In the genomic region with DNA sequence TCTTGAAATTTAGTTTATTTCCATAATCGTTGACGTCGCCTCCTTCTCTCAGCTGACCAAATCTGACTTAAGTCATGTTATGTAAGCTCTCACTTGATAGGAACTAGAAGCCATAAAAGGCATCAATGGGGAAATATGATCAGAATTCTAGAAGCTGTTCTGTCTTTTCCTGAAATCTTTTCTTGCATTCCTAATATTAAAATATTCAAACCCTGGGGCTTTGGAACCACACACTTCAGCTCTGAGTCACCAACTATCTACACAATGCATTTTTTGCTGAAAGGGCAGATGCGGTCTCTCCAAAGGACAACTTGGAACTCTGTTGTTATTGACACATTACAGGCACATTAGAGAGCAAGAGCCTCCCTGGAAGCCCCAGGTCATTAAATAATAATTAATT, we compare ENCODE assay signal across 16 cellular contexts.
DNase-seq lines count a peak whose midpoint lies in the region; ATAC-seq, FAIRE-seq and TF ChIP-seq lines count a peak whose summit lies in the region.
"Had no signal": no experiment of that assay in that cellular context is flagged by ENCODE, and none has a peak within 500 bp of the region (broad histone marks: within the 10 kb centered on the region; RNA-seq: fewer than 3 reads in every experiment).

No MANE protein-coding gene starts in this region.

- H3K79me2 ChIP-seq in mammary epithelial cell (ENCODE audit: insufficient read depth, low read length), result no peaks in the 10 kb centered on the region

- no peak for TF ChIP-seq POLR2A in uterus (IDR thresholded peaks at IDR 0.05)

- in situ Hi-C loops in ACHN (cut with HindIII; ENCODE audit: low pct_ligation_motif_present, low pct_unique_long_range_greater_than_20kb, low sequenced_read_pairs), result no loop called here
- in situ Hi-C loops in mammary epithelial cell (cut with MboI; ENCODE audit: low sequenced_read_pairs in 2 of 2), result no loop called here

- peak overlapping the region; percentile 56 for H3K27ac ChIP-seq in mammary epithelial cell (ENCODE audit: insufficient read depth, low read depth, low read length)
- H3K27ac ChIP-seq in uterus, result no peak overlapping the region

- H3K27me3 ChIP-seq in mammary epithelial cell (ENCODE audit: insufficient read depth, low read length), result no peaks in the 10 kb centered on the region
- H3K27me3 ChIP-seq in uterus, result no peaks in the 10 kb centered on the region

- H3K36me3 Mint-ChIP-seq in natural killer cell, result peaks cover 9% of the 10 kb centered on the region

- H3K4me1 Mint-ChIP-seq in natural killer cell, result no peaks in the 10 kb centered on the region

- H3K9me3 Mint-ChIP-seq in natural killer cell, result no peaks in the 10 kb centered on the region
- H3K9me3 Mint-ChIP-seq: natural killer cell treated with Interleukin-12 subunit alpha and Interleukin-12 subunit beta and Interleukin-15 and Interleukin-18, amount 100 ng/mL, for 72 hours had no signal

- dilution Hi-C loops in mammary epithelial cell (cut with HindIII; ENCODE audit: low sequenced_read_pairs), result no loop called here

- intact Hi-C loops in mammary epithelial cell (cut with micrococcal nuclease) (no loop called here), uterus (cut with DNase I; ENCODE audit: low total_unique reads) (no loop called here), natural killer cell (cut with micrococcal nuclease) (no loop called here)

- H3K27ac Mint-ChIP-seq in natural killer cell, result no peak overlapping the region
- H3K27ac Mint-ChIP-seq: activated T-helper 2 cell treated with anti-CD3 and anti-CD28 coated beads, Interferon-gamma antibody, Interleukin-2, Interleukin-4, amounts not matched to agents 10 μg/mL and 5 μg/mL and 100 μg/mL, durations not matched to agents 14 hours and 24 hours and 36 hours; natural killer cell treated with Interleukin-12 subunit alpha and Interleukin-12 subunit beta and Interleukin-15 and Interleukin-18, amount 100 ng/mL, for 72 hours had no signal

- peak; percentile 23 for DNase-seq in ACHN
- DNase-seq in HTR-8/SVneo (ENCODE audit: insufficient read length, low spot score), result peak; percentile 47
- peak; percentile 66 for DNase-seq in mammary epithelial cell
- DNase-seq in kidney glomerular epithelial cell (lab: John Stamatoyannopoulos, UW), result peak; percentile 82
- no peak for DNase-seq in NCI-H2171 (lab: John Stamatoyannopoulos, UW)
- no peak for DNase-seq in HK-2 (ENCODE audit: unreplicated experiment)
- DNase-seq in uterus, result no peak
- DNase-seq in natural killer cell, result no peak
- DNase-seq: cortex of kidney, MM.1S, NCI-H524 treated with DMSO at 0.1 percent for 48 hours, SIG-M5 had no signal

- no peaks in the 10 kb centered on the region for H3K9me3 ChIP-seq in mammary epithelial cell (replicated peaks; ENCODE audit: insufficient read depth, low read length)
- no peaks in the 10 kb centered on the region for H3K9me3 ChIP-seq in uterus

- CTCF ChIA-PET in mammary epithelial cell (lab: Charles Lee; ENCODE audit: low non-redundant PET), result no interaction called here

- no peaks in the 10 kb centered on the region for H4K20me1 ChIP-seq in mammary epithelial cell (ENCODE audit: insufficient read depth, low read length)

- peaks cover 3% of the 10 kb centered on the region for H3K36me3 ChIP-seq in mammary epithelial cell (ENCODE audit: insufficient read depth, low read length)
- H3K36me3 ChIP-seq in uterus, result no peaks in the 10 kb centered on the region

- H3K9ac ChIP-seq in mammary epithelial cell (ENCODE audit: insufficient read depth, low read length), result no peak overlapping the region

- H3K4me3 Mint-ChIP-seq in natural killer cell, result no peak overlapping the region
- H3K4me3 Mint-ChIP-seq: natural killer cell treated with Interleukin-12 subunit alpha and Interleukin-12 subunit beta and Interleukin-15 and Interleukin-18, amount 100 ng/mL, for 72 hours had no signal

- no peaks in the 10 kb centered on the region for H3K27me3 Mint-ChIP-seq in natural killer cell (ENCODE audit: low read depth in 2 of 2)
- H3K27me3 Mint-ChIP-seq: natural killer cell treated with Interleukin-12 subunit alpha and Interleukin-12 subunit beta and Interleukin-15 and Interleukin-18, amount 100 ng/mL, for 72 hours had no signal

- TF ChIP-seq CTCF in mammary epithelial cell (conservative IDR thresholded peaks at IDR 0.05 in 1 of 2, IDR thresholded peaks at IDR 0.05 in 1 of 2; ENCODE audit: extremely low read depth in 1 of 2, insufficient read depth in 1 of 2, low read depth in 1 of 2, low read length in 2 of 2) (no peak), uterus (IDR thresholded peaks at IDR 0.05) (no peak), natural killer cell (IDR thresholded peaks at IDR 0.05) (no peak)

- no peak overlapping the region for H2AFZ ChIP-seq in mammary epithelial cell (ENCODE audit: low read depth, low read length)

- H3K4me3 ChIP-seq in mammary epithelial cell (replicated peaks in 1 of 3; ENCODE audit: insufficient read depth in 1 of 3, low read depth in 2 of 3, low read length in 3 of 3) (no peak overlapping the region), uterus (no peak overlapping the region)

- H3K4me1 ChIP-seq in mammary epithelial cell (ENCODE audit: insufficient read depth, low read length) (peaks cover 23% of the 10 kb centered on the region), uterus (no peaks in the 10 kb centered on the region)

- no peak for ATAC-seq in natural killer cell
- ATAC-seq: activated CD4-positive, CD25-positive, alpha-beta regulatory T cell treated with anti-CD3 and anti-CD28 coated beads, Interleukin-2, amount 50 U/mL, for 24 hours; HCT116; natural killer cell treated with Interleukin-12 subunit alpha and Interleukin-12 subunit beta and Interleukin-15 and Interleukin-18, amount 100 ng/mL, for 72 hours had no signal

- no TSS peak for BruUV-seq in mammary epithelial cell (replicated peaks; lab: Mats Ljungman, UMichigan)

- 3% methylated on average over 4 of the region's 4 CpGs for WGBS in mammary epithelial cell (ENCODE audit: low coverage, missing lambda C conversion rate)

- FAIRE-seq in HTR-8/SVneo (lab: Jason Lieb, UNC), result no peak

- peak overlapping the region; percentile 48 for H3K4me2 ChIP-seq in mammary epithelial cell (ENCODE audit: insufficient read depth, low read depth, low read length)

Comparison
In these comparisons a context has a peak if more than half of its experiments do, and no peak if none do; other contexts are left out.
1. DNase-seq: peak in ACHN (single experiment), HTR-8/SVneo (single experiment), mammary epithelial cell (single experiment) and kidney glomerular epithelial cell (single experiment); none in NCI-H2171 (single experiment), HK-2 (single experiment), uterus (0 of 2) and natural killer cell (single experiment).